Comparison of ENCODE assay signal across 2 cellular contexts in the genomic region with DNA sequence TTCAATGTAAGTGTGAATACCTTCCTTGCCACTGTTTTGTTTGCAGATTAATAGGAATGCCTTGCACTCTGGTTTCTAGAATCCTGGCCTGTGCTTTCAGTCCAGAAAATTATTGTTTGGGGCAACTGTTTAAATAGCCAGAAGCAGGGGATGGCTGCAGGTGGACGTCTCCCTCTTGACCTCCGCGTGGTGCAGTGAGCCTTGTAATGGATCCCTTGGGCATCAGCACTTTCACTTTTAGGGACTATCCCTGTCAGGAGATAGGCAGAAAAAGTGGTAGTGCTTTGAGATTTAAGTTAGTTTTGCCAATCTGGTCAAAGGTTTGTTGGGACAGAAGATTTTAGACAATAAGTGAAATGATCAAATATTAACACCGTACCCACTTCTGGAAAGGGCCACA.
TF ChIP-seq lines count a peak whose summit lies in the region.

No MANE protein-coding gene starts in this region.

TF ChIP-seq in liver, 16 proteins besides CTCF, POLR2A, EP300 and RAD21 (continued from another document):
- TF ChIP-seq, protein P1, sequence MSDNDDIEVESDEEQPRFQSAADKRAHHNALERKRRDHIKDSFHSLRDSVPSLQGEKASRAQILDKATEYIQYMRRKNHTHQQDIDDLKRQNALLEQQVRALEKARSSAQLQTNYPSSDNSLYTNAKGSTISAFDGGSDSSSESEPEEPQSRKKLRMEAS (IDR thresholded peaks at IDR 0.05) = peak; percentile 20
- peak; percentile 80 for TF ChIP-seq YY1 (IDR thresholded peaks at IDR 0.05)

TF ChIP-seq in HepG2, 621 proteins besides CTCF, POLR2A, EP300 and RAD21 (continued from another document):
- TF ChIP-seq ZNF326 (CRISPR knock-in tag; IDR thresholded peaks at IDR 0.05; ENCODE audit: borderline replicate concordance) (no peak), ZNF121 (CRISPR knock-in tag; IDR thresholded peaks at IDR 0.05) (no peak), ZNF556 (CRISPR knock-in tag; IDR thresholded peaks at IDR 0.05; ENCODE audit: borderline replicate concordance) (no peak), FOXO4 (CRISPR knock-in tag; conservative IDR thresholded peaks at IDR 0.05) (no peak), ZNF281 (CRISPR knock-in tag; IDR thresholded peaks at IDR 0.05; ENCODE audit: borderline replicate concordance) (no peak)
- TF ChIP-seq, protein P2, sequence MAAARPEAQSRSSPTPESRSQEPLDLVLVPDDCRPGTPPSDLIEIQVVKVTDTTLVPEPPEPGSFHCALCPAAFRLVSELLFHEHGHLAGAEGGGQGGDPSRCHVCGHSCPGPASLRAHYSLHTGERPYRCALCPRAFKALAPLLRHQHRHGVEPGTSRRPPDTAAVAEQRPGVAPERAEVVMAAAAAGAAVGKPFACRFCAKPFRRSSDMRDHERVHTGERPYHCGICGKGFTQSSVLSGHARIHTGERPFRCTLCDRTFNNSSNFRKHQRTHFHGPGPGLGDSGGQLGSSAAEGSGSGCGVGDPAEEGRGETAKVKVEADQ (CRISPR knock-in tag; IDR thresholded peaks at IDR 0.05; ENCODE audit: borderline replicate concordance) = no peak
- TF ChIP-seq, protein P3, sequence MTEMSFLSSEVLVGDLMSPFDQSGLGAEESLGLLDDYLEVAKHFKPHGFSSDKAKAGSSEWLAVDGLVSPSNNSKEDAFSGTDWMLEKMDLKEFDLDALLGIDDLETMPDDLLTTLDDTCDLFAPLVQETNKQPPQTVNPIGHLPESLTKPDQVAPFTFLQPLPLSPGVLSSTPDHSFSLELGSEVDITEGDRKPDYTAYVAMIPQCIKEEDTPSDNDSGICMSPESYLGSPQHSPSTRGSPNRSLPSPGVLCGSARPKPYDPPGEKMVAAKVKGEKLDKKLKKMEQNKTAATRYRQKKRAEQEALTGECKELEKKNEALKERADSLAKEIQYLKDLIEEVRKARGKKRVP (CRISPR knock-in tag; IDR thresholded peaks at IDR 0.05) = no peak
- TF ChIP-seq, protein P4, sequence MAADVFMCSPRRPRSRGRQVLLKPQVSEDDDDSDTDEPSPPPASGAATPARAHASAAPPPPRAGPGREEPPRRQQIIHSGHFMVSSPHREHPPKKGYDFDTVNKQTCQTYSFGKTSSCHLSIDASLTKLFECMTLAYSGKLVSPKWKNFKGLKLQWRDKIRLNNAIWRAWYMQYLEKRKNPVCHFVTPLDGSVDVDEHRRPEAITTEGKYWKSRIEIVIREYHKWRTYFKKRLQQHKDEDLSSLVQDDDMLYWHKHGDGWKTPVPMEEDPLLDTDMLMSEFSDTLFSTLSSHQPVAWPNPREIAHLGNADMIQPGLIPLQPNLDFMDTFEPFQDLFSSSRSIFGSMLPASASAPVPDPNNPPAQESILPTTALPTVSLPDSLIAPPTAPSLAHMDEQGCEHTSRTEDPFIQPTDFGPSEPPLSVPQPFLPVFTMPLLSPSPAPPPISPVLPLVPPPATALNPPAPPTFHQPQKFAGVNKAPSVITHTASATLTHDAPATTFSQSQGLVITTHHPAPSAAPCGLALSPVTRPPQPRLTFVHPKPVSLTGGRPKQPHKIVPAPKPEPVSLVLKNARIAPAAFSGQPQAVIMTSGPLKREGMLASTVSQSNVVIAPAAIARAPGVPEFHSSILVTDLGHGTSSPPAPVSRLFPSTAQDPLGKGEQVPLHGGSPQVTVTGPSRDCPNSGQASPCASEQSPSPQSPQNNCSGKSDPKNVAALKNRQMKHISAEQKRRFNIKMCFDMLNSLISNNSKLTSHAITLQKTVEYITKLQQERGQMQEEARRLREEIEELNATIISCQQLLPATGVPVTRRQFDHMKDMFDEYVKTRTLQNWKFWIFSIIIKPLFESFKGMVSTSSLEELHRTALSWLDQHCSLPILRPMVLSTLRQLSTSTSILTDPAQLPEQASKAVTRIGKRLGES (CRISPR knock-in tag; IDR thresholded peaks at IDR 0.05; ENCODE audit: borderline replicate concordance) = no peak
